Comparison of ENCODE assay signal across 12 cellular contexts in the genomic region with DNA sequence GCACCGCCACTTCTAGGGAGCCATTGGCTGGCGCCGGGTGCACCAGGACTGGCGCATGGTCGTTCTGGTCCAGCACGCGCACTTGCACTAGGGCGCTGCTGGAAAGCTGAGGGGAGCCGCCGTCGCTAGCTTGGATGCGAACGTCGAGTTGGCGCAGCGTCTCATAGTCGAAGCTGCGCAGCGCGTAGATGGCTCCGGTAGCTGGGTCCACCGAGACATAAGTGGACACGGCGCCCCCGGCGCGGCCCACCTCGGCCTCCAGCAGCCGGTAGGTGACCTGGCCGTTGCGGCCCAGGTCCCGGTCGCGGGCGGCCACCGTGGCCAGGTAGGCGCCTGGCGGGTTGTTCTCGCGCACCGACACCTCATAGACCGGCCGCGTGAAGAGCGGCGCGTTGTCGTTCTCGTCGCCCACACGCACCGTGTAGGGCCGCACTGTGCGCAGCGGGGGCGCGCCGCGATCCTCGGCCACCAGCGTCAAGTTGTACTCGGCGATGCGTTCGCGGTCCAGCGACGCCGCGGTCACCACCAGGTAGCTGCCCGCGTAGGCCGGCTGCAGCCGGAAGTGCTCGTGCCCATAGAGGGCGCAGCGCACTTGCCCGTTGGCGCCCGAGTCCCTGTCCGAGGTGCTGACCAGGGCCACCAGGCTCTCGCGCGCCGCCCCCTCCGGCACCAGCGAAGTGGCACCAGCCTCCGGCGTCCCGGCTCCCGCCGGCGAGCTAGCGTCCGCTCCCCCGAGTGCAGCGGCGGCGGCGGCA. TPM values are rescaled to one million over a fixed set of nuclear protein-coding genes. Genes with fewer than 3 reads are reported as not detected.
DNase-seq lines count a peak whose midpoint lies in the region; ATAC-seq and TF ChIP-seq lines count a peak whose summit lies in the region.
"Had no signal": no experiment of that assay in that cellular context is flagged by ENCODE, and none has a peak within 500 bp of the region (broad histone marks: within the 10 kb centered on the region; RNA-seq: fewer than 3 reads in every experiment).

No MANE protein-coding gene starts in this region.

- H3K4me1 ChIP-seq in suprapubic skin: peaks cover 47% of the 10 kb centered on the region

- no peak for TF ChIP-seq POLR2A in suprapubic skin (IDR thresholded peaks at IDR 0.05)

- no peak overlapping the region for H3K4me3 Mint-ChIP-seq in activated CD4-positive, alpha-beta T cell treated with anti-CD3 and anti-CD28 coated beads for 36 hours

- 11% methylated on average over 23 of the region's 100 CpGs for WGBS in suprapubic skin

- H3K4me3 ChIP-seq in kidney epithelial cell (ENCODE audit: low read depth, low read length) (no peak overlapping the region), suprapubic skin (peak overlapping the region; percentile 40)
- H3K4me3 ChIP-seq: BLaER1 had no signal

- H3K27ac ChIP-seq in caudate nucleus (ENCODE audit: low read depth, low read length) (peak overlapping the region; percentile 44), suprapubic skin (no peak overlapping the region)
- H3K27ac ChIP-seq: BLaER1, HL-60, skin epidermis had no signal

- H3K36me3 ChIP-seq in kidney epithelial cell (ENCODE audit: control insufficient read depth, insufficient read depth, low read length): no peaks in the 10 kb centered on the region
- H3K36me3 ChIP-seq in suprapubic skin: no peaks in the 10 kb centered on the region
- H3K36me3 ChIP-seq: BLaER1 had no signal

- H3K27me3 Mint-ChIP-seq in activated CD4-positive, alpha-beta T cell treated with anti-CD3 and anti-CD28 coated beads for 36 hours: peaks cover 60% of the 10 kb centered on the region

- H3K27me3 ChIP-seq in kidney epithelial cell (ENCODE audit: control insufficient read depth, insufficient read depth, low read length): peaks cover 68% of the 10 kb centered on the region
- peaks cover 89% of the 10 kb centered on the region for H3K27me3 ChIP-seq in suprapubic skin
- H3K27me3 ChIP-seq: BLaER1 had no signal

- no peaks in the 10 kb centered on the region for H3K9me3 Mint-ChIP-seq in activated CD4-positive, alpha-beta T cell treated with anti-CD3 and anti-CD28 coated beads for 36 hours (ENCODE audit: low read depth)

- CTCF ChIA-PET in activated CD4-positive, alpha-beta T cell treated with anti-CD3 and anti-CD28 coated beads for 36 hours (lab: Charles Lee): interaction anchor here (0.8 to 1.9 kb wide), 4 partner anchors 11 to 122 kb away, joined by 3 to 5 read pairs (median 4); no protein-coding TSS in a partner anchor

- peaks cover 24% of the 10 kb centered on the region for H3K4me1 Mint-ChIP-seq in activated CD4-positive, alpha-beta T cell treated with anti-CD3 and anti-CD28 coated beads for 36 hours

- no peak overlapping the region for H3K27ac Mint-ChIP-seq in activated CD4-positive, alpha-beta T cell treated with anti-CD3 and anti-CD28 coated beads for 36 hours

- intact Hi-C loops in activated CD4-positive, alpha-beta T cell treated with anti-CD3 and anti-CD28 coated beads for 36 hours (cut with DNase I, micrococcal nuclease): loop anchor here (1.0 to 5.0 kb wide), 4 partner anchors 37 to 354 kb away; no protein-coding TSS in a partner anchor

- no peak for TF ChIP-seq EP300 in suprapubic skin (IDR thresholded peaks at IDR 0.05)

- no peak for ATAC-seq in activated CD4-positive, alpha-beta T cell treated with anti-CD3 and anti-CD28 coated beads for 36 hours
- no peak for ATAC-seq in GM18517 (IDR thresholded peaks at IDR 0.05; ENCODE audit: unreplicated experiment)
- no peak for ATAC-seq in activated CD4-positive, CD25-positive, alpha-beta regulatory T cell treated with anti-CD3 and anti-CD28 coated beads, Interleukin-2, amount 50 U/mL, for 24 hours

- DNase-seq in activated CD4-positive, alpha-beta T cell treated with anti-CD3 and anti-CD28 coated beads for 36 hours: peak; percentile 74
- no peak for DNase-seq in activated CD4-positive, alpha-beta T cell treated with anti-CD3 and anti-CD28 coated beads for 4 hours
- DNase-seq in caudate nucleus (lab: John Stamatoyannopoulos, UW) (peak in 47 of 61 donors; percentile 8 to 68 (median 40)), kidney epithelial cell (ENCODE audit: low read depth) (no peak), suprapubic skin (ENCODE audit: low spot score in 2 of 2) (no peak), NCI-H748 (lab: John Stamatoyannopoulos, UW; ENCODE audit: unreplicated experiment) (no peak)

- H3K9me3 ChIP-seq in suprapubic skin: no peaks in the 10 kb centered on the region

- H3K36me3 Mint-ChIP-seq in activated CD4-positive, alpha-beta T cell treated with anti-CD3 and anti-CD28 coated beads for 36 hours (ENCODE audit: low read depth): peaks cover 3% of the 10 kb centered on the region

- POLR2A ChIA-PET in activated CD4-positive, alpha-beta T cell treated with anti-CD3 and anti-CD28 coated beads for 36 hours (lab: Charles Lee): no interaction called here

- TF ChIP-seq CTCF in kidney epithelial cell (IDR thresholded peaks at IDR 0.05; ENCODE audit: insufficient read depth, low read length, poor library complexity, severe bottlenecking) (peak; percentile 63), suprapubic skin (IDR thresholded peaks at IDR 0.05) (peak in 1 of 2 donors; percentile 53)

RNA-seq across cellular contexts. Expression of gene PCDH8, which starts 1.7 kb away (rescaled TPM):
- total RNA-seq in activated CD4-positive, alpha-beta T cell treated with anti-CD3 and anti-CD28 coated beads for 36 hours: not detected
- total RNA-seq in kidney epithelial cell (0.04 and 0.14 TPM in 2 replicates), suprapubic skin (1 to 10 TPM in 1 of 4 donors, under 1 TPM in 2, not detected in 1; 0.30 to 1.3 (median 0.55) TPM)
- total RNA-seq: activated CD8-positive, alpha-beta memory T cell treated with anti-CD3 and anti-CD28 coated beads for 36 hours had no signal

Comparison
In these comparisons a context has a peak if more than half of its experiments do, and no peak if none do; other contexts are left out.
1. DNase-seq: peak in activated CD4-positive, alpha-beta T cell treated with anti-CD3 and anti-CD28 coated beads for 36 hours (single experiment) and caudate nucleus (47 of 61); none in activated CD4-positive, alpha-beta T cell treated with anti-CD3 and anti-CD28 coated beads for 4 hours (0 of 2), kidney epithelial cell (single experiment), suprapubic skin (0 of 2) and NCI-H748 (single experiment).